Comparison of ENCODE assay signal across 8 cellular contexts in genomic region chr5:132011561-132012384, GRCh38. TPM values are rescaled to one million over a fixed set of nuclear protein-coding genes. Genes with fewer than 3 reads are reported as not detected.
DNase-seq lines count a peak whose midpoint lies in the region; ATAC-seq and TF ChIP-seq lines count a peak whose summit lies in the region.

A gene with protein sequence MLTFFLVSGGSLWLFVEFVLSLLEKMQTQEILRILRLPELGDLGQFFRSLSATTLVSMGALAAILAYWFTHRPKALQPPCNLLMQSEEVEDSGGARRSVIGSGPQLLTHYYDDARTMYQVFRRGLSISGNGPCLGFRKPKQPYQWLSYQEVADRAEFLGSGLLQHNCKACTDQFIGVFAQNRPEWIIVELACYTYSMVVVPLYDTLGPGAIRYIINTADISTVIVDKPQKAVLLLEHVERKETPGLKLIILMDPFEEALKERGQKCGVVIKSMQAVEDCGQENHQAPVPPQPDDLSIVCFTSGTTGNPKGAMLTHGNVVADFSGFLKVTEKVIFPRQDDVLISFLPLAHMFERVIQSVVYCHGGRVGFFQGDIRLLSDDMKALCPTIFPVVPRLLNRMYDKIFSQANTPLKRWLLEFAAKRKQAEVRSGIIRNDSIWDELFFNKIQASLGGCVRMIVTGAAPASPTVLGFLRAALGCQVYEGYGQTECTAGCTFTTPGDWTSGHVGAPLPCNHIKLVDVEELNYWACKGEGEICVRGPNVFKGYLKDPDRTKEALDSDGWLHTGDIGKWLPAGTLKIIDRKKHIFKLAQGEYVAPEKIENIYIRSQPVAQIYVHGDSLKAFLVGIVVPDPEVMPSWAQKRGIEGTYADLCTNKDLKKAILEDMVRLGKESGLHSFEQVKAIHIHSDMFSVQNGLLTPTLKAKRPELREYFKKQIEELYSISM (minus strand): TSS chr5:132011658. CDS start chr5:132011553, 105 bp downstream.

- H2BK12ac ChIP-seq in trophoblast cell (ENCODE audit: low read length): no peak within 1 kb of the TSS

- H3K27me3 Mint-ChIP-seq in CD4-positive, alpha-beta memory T cell: peaks cover 0 to 4% of the 10 kb centered on the region in 2 donors
- peaks cover 60% of the 10 kb centered on the region for H3K27me3 Mint-ChIP-seq in activated naive CD8-positive, alpha-beta T cell treated with anti-CD3 and anti-CD28 coated beads for 36 hours

- peaks cover 0 to 2% (median 0%) of the 10 kb centered on the region in 8 donors for H3K9me3 Mint-ChIP-seq in CD4-positive, alpha-beta memory T cell
- H3K9me3 Mint-ChIP-seq in activated naive CD8-positive, alpha-beta T cell treated with anti-CD3 and anti-CD28 coated beads for 36 hours: no peaks in the 10 kb centered on the region

- peak within 1 kb of the TSS; percentile 65 to 92 (median 81) for H3K27ac Mint-ChIP-seq in CD4-positive, alpha-beta memory T cell
- H3K27ac Mint-ChIP-seq in activated naive CD8-positive, alpha-beta T cell treated with anti-CD3 and anti-CD28 coated beads for 36 hours: no peak within 1 kb of the TSS

- H3K9me2 ChIP-seq in PC-9 (ENCODE audit: insufficient read depth): no peaks in the 10 kb centered on the region

- POLR2A ChIA-PET in CD4-positive, alpha-beta memory T cell (lab: Charles Lee; ENCODE audit: partially characterized antibody): interaction anchor here (0.6 to 3.6 kb wide), 3 partner anchors 12 to 978 kb away, joined by 3 to 16 read pairs (median 4); no protein-coding TSS in a partner anchor
- POLR2A ChIA-PET in PC-9 (lab: Charles Lee; ENCODE audit: unreplicated experiment): no interaction called here

- H3K36me3 ChIP-seq in CD4-positive, alpha-beta memory T cell (ENCODE audit: insufficient read depth, low read length): no peaks in the 10 kb centered on the region
- no peaks in the 10 kb centered on the region for H3K36me3 ChIP-seq in PC-9 (ENCODE audit: low read depth)
- H3K36me3 ChIP-seq in heart left ventricle: no peaks in the 10 kb centered on the region
- H3K36me3 ChIP-seq in trophoblast cell (ENCODE audit: control insufficient read depth in 1 of 2, insufficient read depth in 2 of 2, low read length in 2 of 2): no peaks in the 10 kb centered on the region

- no peak within 1 kb of the TSS for H3K9ac ChIP-seq in trophoblast cell (ENCODE audit: low read length)

- CTCF ChIA-PET in CD4-positive, alpha-beta memory T cell (lab: Charles Lee; ENCODE audit: partially characterized antibody): interaction anchor here (1.5 to 9.8 kb wide), 3 partner anchors 46 to 420 kb away, joined by 3 to 394 read pairs (median 71); partner anchors contain the start of gene IL3
- CTCF ChIA-PET in PC-9 (lab: Charles Lee): no interaction called here

- no peak within 1 kb of the TSS for H2BK5ac ChIP-seq in trophoblast cell (ENCODE audit: low read depth, low read length, poor library complexity)

- WGBS in heart left ventricle, 4 donors: 3 to 11% (median 4%) methylated on average over 26 to 72 of the region's 72 CpGs
- no CpG with 5 or more reads among the region's 72 CpGs for WGBS in trophoblast cell (ENCODE audit: extremely low coverage, insufficient coverage, insufficient read length)

- peak; percentile 50 to 61 (median 51) for DNase-seq in CD4-positive, alpha-beta memory T cell
- DNase-seq in PC-9 (no peak), heart left ventricle (peak in 3 of 5 donors; percentile 24 to 67 (median 44)), trophoblast cell (peak; percentile 43 to 66), superior temporal gyrus (ENCODE audit: extremely low spot score) (no peak)
- peak; percentile 48 for DNase-seq in activated naive CD8-positive, alpha-beta T cell treated with anti-CD3 and anti-CD28 coated beads for 36 hours

- H3K4me1 ChIP-seq in CD4-positive, alpha-beta memory T cell (ENCODE audit: insufficient read depth, low read length): peaks cover 32% of the 10 kb centered on the region
- H3K4me1 ChIP-seq in PC-9 (replicated peaks; ENCODE audit: insufficient read depth) (no peaks in the 10 kb centered on the region), heart left ventricle (peaks cover 0 to 44% (median 11%) of the 10 kb centered on the region in 12 donors), trophoblast cell (ENCODE audit: control insufficient read depth in 1 of 2, insufficient read depth in 2 of 2, low read length in 2 of 2) (peaks cover 6 to 13% of the 10 kb centered on the region in 2 experiments)

- no peak within 1 kb of the TSS for H2AK5ac ChIP-seq in trophoblast cell (ENCODE audit: low read length)

- intact Hi-C loops in CD4-positive, alpha-beta memory T cell (cut with micrococcal nuclease): loop anchor here (2.0 kb wide), 1 partner anchor 51 kb away; no protein-coding TSS in a partner anchor
- intact Hi-C loops in PC-9 (cut with micrococcal nuclease; ENCODE audit: unreplicated experiment): no loop called here
- intact Hi-C loops in heart left ventricle (cut with DNase I): loop anchor here in 3 of 10 donors (2.0 to 5.0 kb wide), 2 partner anchors 199 to 423 kb away; no protein-coding TSS in a partner anchor

- no peaks in the 10 kb centered on the region for H4K20me1 ChIP-seq in PC-9 (ENCODE audit: insufficient read depth)

- H3K27me3 ChIP-seq in CD4-positive, alpha-beta memory T cell (ENCODE audit: insufficient read depth, low read length): no peaks in the 10 kb centered on the region
- peaks cover 58% of the 10 kb centered on the region for H3K27me3 ChIP-seq in PC-9 (ENCODE audit: insufficient read depth, low read depth)
- peaks cover 0 to 25% (median 6%) of the 10 kb centered on the region in 9 donors for H3K27me3 ChIP-seq in heart left ventricle
- peaks cover 25% of the 10 kb centered on the region for H3K27me3 ChIP-seq in trophoblast cell (ENCODE audit: insufficient read depth, low read length)

- no peak within 1 kb of the TSS for H3K23ac ChIP-seq in trophoblast cell (ENCODE audit: low read length)

- peak in 3 of 4 donors; percentile 6 to 41 (median 18) for ATAC-seq in heart left ventricle
- no peak for ATAC-seq in GM21367 (IDR thresholded peaks at IDR 0.05; ENCODE audit: unreplicated experiment)
- no peak for ATAC-seq in GM19328 (IDR thresholded peaks at IDR 0.05; ENCODE audit: unreplicated experiment)

- H4K91ac ChIP-seq in trophoblast cell (ENCODE audit: low read depth, low read length): no peak within 1 kb of the TSS

- no peak within 1 kb of the TSS for H3K14ac ChIP-seq in trophoblast cell (ENCODE audit: low read length)

- H3K18ac ChIP-seq in trophoblast cell (ENCODE audit: low read length): no peak within 1 kb of the TSS

- H3K36me3 Mint-ChIP-seq in CD4-positive, alpha-beta memory T cell: peaks cover 0 to 1% of the 10 kb centered on the region in 2 donors
- H3K36me3 Mint-ChIP-seq in activated naive CD8-positive, alpha-beta T cell treated with anti-CD3 and anti-CD28 coated beads for 36 hours: no peaks in the 10 kb centered on the region

- H3K79me2 ChIP-seq in PC-9 (ENCODE audit: low read depth) (no peaks in the 10 kb centered on the region), trophoblast cell (ENCODE audit: control insufficient read depth, insufficient read depth, low read length, poor library complexity) (no peaks in the 10 kb centered on the region)

- H3K9me3 ChIP-seq in CD4-positive, alpha-beta memory T cell (ENCODE audit: control insufficient read depth in 1 of 2, low read length in 2 of 2): no peaks in the 10 kb centered on the region
- H3K9me3 ChIP-seq in PC-9 (ENCODE audit: insufficient read depth, low read depth) (no peaks in the 10 kb centered on the region), heart left ventricle (no peaks in the 10 kb centered on the region), trophoblast cell (ENCODE audit: insufficient read depth, low read depth, low read length) (peaks cover 9% of the 10 kb centered on the region)

- no peak within 1 kb of the TSS for H4K8ac ChIP-seq in trophoblast cell (ENCODE audit: low read depth, low read length)

- no peak for TF ChIP-seq CTCF in PC-9 (conservative IDR thresholded peaks at IDR 0.05)
- no peak for TF ChIP-seq CTCF in heart left ventricle (IDR thresholded peaks at IDR 0.05)

- H3K27ac ChIP-seq in CD4-positive, alpha-beta memory T cell (ENCODE audit: low read depth, low read length): peak within 1 kb of the TSS; percentile 12
- H3K27ac ChIP-seq in PC-9 (no peak within 1 kb of the TSS), heart left ventricle (no peak within 1 kb of the TSS), trophoblast cell (ENCODE audit: low read depth, low read length) (no peak within 1 kb of the TSS)

- no peak within 1 kb of the TSS; the same call in 1 of the 2 replicates for H2AFZ ChIP-seq in PC-9
- H2AFZ ChIP-seq in trophoblast cell (ENCODE audit: insufficient read depth, low read length, poor library complexity): peak within 1 kb of the TSS; percentile 37

- H3K4ac ChIP-seq in trophoblast cell (ENCODE audit: low read depth, low read length): no peak within 1 kb of the TSS

- H3K4me3 ChIP-seq in CD4-positive, alpha-beta memory T cell (ENCODE audit: low read length in 2 of 2): peak within 1 kb of the TSS in 1 of 2 donors; percentile 62
- peak within 1 kb of the TSS; percentile 46; the same call in 1 of the 2 replicates for H3K4me3 ChIP-seq in PC-9
- peak within 1 kb of the TSS; percentile 36 to 71 (median 60) for H3K4me3 ChIP-seq in heart left ventricle
- H3K4me3 ChIP-seq in trophoblast cell (ENCODE audit: low read depth, low read length): peak within 1 kb of the TSS; percentile 71

- no peak for TF ChIP-seq POLR2A in heart left ventricle (IDR thresholded peaks at IDR 0.05)

- no peak within 1 kb of the TSS for H4K12ac ChIP-seq in trophoblast cell (ENCODE audit: low read depth, low read length)

- H3K79me1 ChIP-seq in trophoblast cell (ENCODE audit: low read length): no peaks in the 10 kb centered on the region

- H3F3A ChIP-seq in PC-9 (ENCODE audit: insufficient read depth, low read depth): no peaks in the 10 kb centered on the region

- no peak within 1 kb of the TSS for H2BK120ac ChIP-seq in trophoblast cell (ENCODE audit: insufficient read depth, low read length, poor library complexity)

- peaks cover 21 to 54% (median 38%) of the 10 kb centered on the region in 4 donors for H3K4me1 Mint-ChIP-seq in CD4-positive, alpha-beta memory T cell
- peaks cover 23% of the 10 kb centered on the region for H3K4me1 Mint-ChIP-seq in activated naive CD8-positive, alpha-beta T cell treated with anti-CD3 and anti-CD28 coated beads for 36 hours

- no TSS peak for BruUV-seq in PC-9 (replicated peaks; lab: Mats Ljungman, UMichigan)

- peak within 1 kb of the TSS; percentile 66 for H3K4me2 ChIP-seq in PC-9
- H3K4me2 ChIP-seq in trophoblast cell (ENCODE audit: low read length): peak within 1 kb of the TSS; percentile 92

- peak within 1 kb of the TSS; percentile 78 to 92 (median 84) for H3K4me3 Mint-ChIP-seq in CD4-positive, alpha-beta memory T cell
- peak within 1 kb of the TSS; percentile 75 for H3K4me3 Mint-ChIP-seq in activated naive CD8-positive, alpha-beta T cell treated with anti-CD3 and anti-CD28 coated beads for 36 hours

RNA-seq across cellular contexts. Expression of the gene that starts here (rescaled TPM):
- 10 to 100 TPM; 50.4 to 51.7 TPM for total RNA-seq in CD4-positive, alpha-beta memory T cell
- 10 to 100 TPM; 11.1 to 18.4 TPM for polyA plus RNA-seq in CD4-positive, alpha-beta memory T cell
- total RNA-seq in PC-9 (2021): not detected in 2 replicates
- 1 to 10 TPM; 4.6 to 5.8 TPM for total RNA-seq in activated naive CD8-positive, alpha-beta T cell treated with anti-CD3 and anti-CD28 coated beads for 36 hours
- 1 to 10 TPM in 5 of 9 donors, under 1 TPM in 4; 0.53 to 3.8 (median 2.1) TPM for total RNA-seq in heart left ventricle
- 1 to 10 TPM in 1 of 2 donors, under 1 TPM in 1; 0.33 to 3.2 TPM for polyA plus RNA-seq in heart left ventricle
- polyA plus RNA-seq in trophoblast cell (2013): 0.03 and 0.04 TPM in 2 replicates

Comparison
In these comparisons a context has a peak if more than half of its experiments do, and no peak if none do; other contexts are left out.
1. RNA of the gene that starts here (total RNA-seq): 50.4 to 51.7 TPM in CD4-positive, alpha-beta memory T cell; 4.6 to 5.8 TPM in activated naive CD8-positive, alpha-beta T cell treated with anti-CD3 and anti-CD28 coated beads for 36 hours, 0.53 to 3.8 TPM in heart left ventricle and not detected in PC-9; every median in the first group is over 4 times any median in the second.
2. DNase-seq: peak in CD4-positive, alpha-beta memory T cell (5 of 5), activated naive CD8-positive, alpha-beta T cell treated with anti-CD3 and anti-CD28 coated beads for 36 hours (single experiment), heart left ventricle (3 of 5) and trophoblast cell (2 of 2); none in PC-9 (0 of 2) and superior temporal gyrus (single experiment).
3. ATAC-seq: peak in heart left ventricle (3 of 4); none in GM21367 (single experiment) and GM19328 (single experiment).